Comparison of ENCODE assay signal across 1 cellular context in genomic region chr1:173269490-173270230, GRCh38.
TF ChIP-seq lines count a peak whose summit lies in the region.

No MANE protein-coding gene starts in this region.

TF ChIP-seq in K562, 482 proteins besides CTCF, POLR2A, EP300 and RAD21 (continued from another document and continues in another):
- no peak for TF ChIP-seq SMARCA5 (IDR thresholded peaks at IDR 0.05)
- TF ChIP-seq FOXK2 (conservative IDR thresholded peaks at IDR 0.05 in 1 of 2, IDR thresholded peaks at IDR 0.05 in 1 of 2; ENCODE audit: low read depth in 2 of 2): 0 out of 4 replicates have a peak, but pooled peaks of 1 of the 2 experiments have one; percentile 22
- TF ChIP-seq LEF1 (IDR thresholded peaks at IDR 0.05): peak; percentile 76; the same call in 1 of the 2 replicates
- peak; percentile 78 for TF ChIP-seq HMBOX1 (IDR thresholded peaks at IDR 0.05)
- TF ChIP-seq KLF1 (tag; IDR thresholded peaks at IDR 0.05): no peak
- no peak for TF ChIP-seq SIN3B (IDR thresholded peaks at IDR 0.05; ENCODE audit: low read depth)
- no peak for TF ChIP-seq ELK3 (CRISPR knock-in tag; IDR thresholded peaks at IDR 0.05)
- no peak for TF ChIP-seq ZNF12 (CRISPR knock-in tag; IDR thresholded peaks at IDR 0.05)
- no peak for TF ChIP-seq KLF13 (tag; IDR thresholded peaks at IDR 0.05; ENCODE audit: borderline replicate concordance, low read depth)
- no peak for TF ChIP-seq ARID3B (CRISPR knock-in tag; IDR thresholded peaks at IDR 0.05; ENCODE audit: borderline replicate concordance)
- no peak for TF ChIP-seq RBM25 (IDR thresholded peaks at IDR 0.05; ENCODE audit: low read depth, low read length, severe bottlenecking)
- TF ChIP-seq MED1 (CRISPR knock-in tag; IDR thresholded peaks at IDR 0.05; ENCODE audit: borderline replicate concordance): no peak
- TF ChIP-seq U2AF2 (optimal IDR thresholded peaks at IDR 0.05; ENCODE audit: low read depth, low read length): no peak
- TF ChIP-seq KAT2B (IDR thresholded peaks at IDR 0.05; ENCODE audit: low read depth, low read length): no peak
- no peak for TF ChIP-seq CHD1 (IDR thresholded peaks at IDR 0.05; ENCODE audit: low read length)
- TF ChIP-seq JUN (IDR thresholded peaks at IDR 0.05; ENCODE audit: borderline replicate concordance, low read depth, low read length): peak; percentile 84
- no peak for TF ChIP-seq JUN (CRISPR knock-in tag; IDR thresholded peaks at IDR 0.05; ENCODE audit: borderline replicate concordance)
- peak; percentile 70 for TF ChIP-seq BRD4 (IDR thresholded peaks at IDR 0.05)
- TF ChIP-seq ZNF232 (CRISPR knock-in tag; IDR thresholded peaks at IDR 0.05): no peak
- TF ChIP-seq TAF9B (IDR thresholded peaks at IDR 0.05; ENCODE audit: partially characterized antibody): peak; percentile 39
- 0 out of 2 replicates have a peak, but pooled peaks have one; percentile 1 for TF ChIP-seq RFX1 (IDR thresholded peaks at IDR 0.05)
- peak; percentile 86 for TF ChIP-seq DMBX1 (CRISPR knock-in tag; IDR thresholded peaks at IDR 0.05; ENCODE audit: borderline replicate concordance)
- no peak for TF ChIP-seq NFIX (CRISPR knock-in tag; IDR thresholded peaks at IDR 0.05; ENCODE audit: low read depth)
- TF ChIP-seq PYGO2 (tag; IDR thresholded peaks at IDR 0.05): no peak
- TF ChIP-seq ID3 (CRISPR knock-in tag; IDR thresholded peaks at IDR 0.05): no peak
- TF ChIP-seq ID3 (tag; IDR thresholded peaks at IDR 0.05): peak; percentile 84
- TF ChIP-seq ZNF695 (CRISPR knock-in tag; IDR thresholded peaks at IDR 0.05): no peak
- peak; percentile 43; the same call in 1 of the 2 replicates for TF ChIP-seq ETV5 (CRISPR knock-in tag; IDR thresholded peaks at IDR 0.05; ENCODE audit: low read depth)
- peak; percentile 82 for TF ChIP-seq ZNF197 (CRISPR knock-in tag; IDR thresholded peaks at IDR 0.05; ENCODE audit: low read depth)
- TF ChIP-seq NFE2L1 (tag; IDR thresholded peaks at IDR 0.05; ENCODE audit: borderline replicate concordance, low read depth): no peak
- peak; percentile 22 for TF ChIP-seq FOS (IDR thresholded peaks at IDR 0.05; ENCODE audit: extremely low read depth, insufficient read length)
- no peak for TF ChIP-seq MCM7 (IDR thresholded peaks at IDR 0.05)
- TF ChIP-seq ELF2 (CRISPR knock-in tag; IDR thresholded peaks at IDR 0.05): peak; percentile 49; the same call in 1 of the 2 replicates
- TF ChIP-seq SLC30A9 (CRISPR knock-in tag; IDR thresholded peaks at IDR 0.05): no peak
- TF ChIP-seq NUFIP1 (IDR thresholded peaks at IDR 0.05; ENCODE audit: partially characterized antibody): no peak
- TF ChIP-seq RNF219 (CRISPR knock-in tag; IDR thresholded peaks at IDR 0.05): no peak
- no peak for TF ChIP-seq ZMIZ1 (IDR thresholded peaks at IDR 0.05; ENCODE audit: low read depth in 2 of 2, low read length in 2 of 2)
- TF ChIP-seq FIP1L1 (IDR thresholded peaks at IDR 0.05; ENCODE audit: low read depth, low read length, poor library complexity, severe bottlenecking): no peak
- no peak for TF ChIP-seq RBM34 (IDR thresholded peaks at IDR 0.05; ENCODE audit: borderline replicate concordance, insufficient read depth, low read length)
- no peak for TF ChIP-seq ZNF655 (CRISPR knock-in tag; IDR thresholded peaks at IDR 0.05)
- no peak for TF ChIP-seq CREB1 (IDR thresholded peaks at IDR 0.05)
- TF ChIP-seq CREB1 (CRISPR knock-in tag; IDR thresholded peaks at IDR 0.05): no peak
- no peak for TF ChIP-seq PCBP1 (IDR thresholded peaks at IDR 0.05; ENCODE audit: low read depth, low read length, poor library complexity, severe bottlenecking)
- no peak for TF ChIP-seq ZC3H4 (CRISPR knock-in tag; IDR thresholded peaks at IDR 0.05; ENCODE audit: borderline replicate concordance)
- TF ChIP-seq AFF1 (IDR thresholded peaks at IDR 0.05; ENCODE audit: low read depth in 1 of 2, partially characterized antibody in 2 of 2): peak; percentile 48 to 67
- TF ChIP-seq ZNF717 (CRISPR knock-in tag; IDR thresholded peaks at IDR 0.05): no peak
- no peak for TF ChIP-seq USF1 (CRISPR knock-in tag; IDR thresholded peaks at IDR 0.05)
- peak; percentile 86 for TF ChIP-seq BRD9 (IDR thresholded peaks at IDR 0.05; ENCODE audit: low read depth, partially characterized antibody)
- TF ChIP-seq NR4A1 (CRISPR knock-in tag; IDR thresholded peaks at IDR 0.05): no peak
- TF ChIP-seq NR4A1 (tag; IDR thresholded peaks at IDR 0.05): peak; percentile 94
- TF ChIP-seq KDM1A (IDR thresholded peaks at IDR 0.05): 0 out of 4 replicates have a peak, but pooled peaks of 1 of the 2 experiments have one; percentile 21
- peak; percentile 68; the same call in 1 of the 2 replicates for TF ChIP-seq ZNF354B (CRISPR knock-in tag; IDR thresholded peaks at IDR 0.05)
- TF ChIP-seq MYC (IDR thresholded peaks at IDR 0.05; ENCODE audit: low read depth, low read length): peak; percentile 89
- no peak for TF ChIP-seq MYC (CRISPR knock-in tag; IDR thresholded peaks at IDR 0.05; ENCODE audit: borderline replicate concordance, low read depth)
